8 cellular contexts compared by ENCODE assay signal in the genomic region with DNA sequence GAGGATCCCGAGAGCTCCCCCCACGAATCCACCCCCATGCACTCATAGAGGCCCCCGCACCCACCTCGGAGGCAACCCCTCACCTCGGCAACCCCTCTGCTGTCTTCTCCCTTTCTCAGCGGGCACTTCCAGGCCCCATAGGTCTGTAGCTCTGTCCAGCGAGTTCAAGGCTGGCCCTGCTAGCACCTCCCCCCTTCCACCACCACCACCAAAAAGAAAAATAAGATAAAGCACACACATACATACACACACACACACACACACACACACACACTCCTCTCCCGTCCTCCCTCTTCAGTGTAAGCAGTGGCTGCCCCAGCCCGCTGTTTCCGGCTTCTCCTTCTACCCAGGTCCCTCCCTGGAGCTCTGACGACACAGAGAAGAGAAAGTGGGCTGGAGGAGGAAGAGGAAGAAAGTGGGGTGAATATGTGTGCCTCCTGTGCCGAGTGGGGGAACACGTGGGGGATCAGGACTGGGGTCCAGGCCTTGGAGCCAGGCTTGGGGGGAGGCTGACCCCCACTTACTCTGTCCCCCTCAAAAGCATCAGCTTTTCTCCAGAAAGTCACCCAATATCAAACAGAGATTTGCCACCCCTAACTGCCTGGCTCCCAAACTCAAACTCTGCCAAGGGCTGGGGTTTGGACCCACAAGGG. TPM values are rescaled to one million over a fixed set of nuclear protein-coding genes. Genes with fewer than 3 reads are reported as not detected.
A peak's percentile ranks its signal among the peaks of the same experiment; 100 is the strongest.
DNase-seq lines count a peak whose midpoint lies in the region; ATAC-seq and TF ChIP-seq lines count a peak whose summit lies in the region.

A gene with protein sequence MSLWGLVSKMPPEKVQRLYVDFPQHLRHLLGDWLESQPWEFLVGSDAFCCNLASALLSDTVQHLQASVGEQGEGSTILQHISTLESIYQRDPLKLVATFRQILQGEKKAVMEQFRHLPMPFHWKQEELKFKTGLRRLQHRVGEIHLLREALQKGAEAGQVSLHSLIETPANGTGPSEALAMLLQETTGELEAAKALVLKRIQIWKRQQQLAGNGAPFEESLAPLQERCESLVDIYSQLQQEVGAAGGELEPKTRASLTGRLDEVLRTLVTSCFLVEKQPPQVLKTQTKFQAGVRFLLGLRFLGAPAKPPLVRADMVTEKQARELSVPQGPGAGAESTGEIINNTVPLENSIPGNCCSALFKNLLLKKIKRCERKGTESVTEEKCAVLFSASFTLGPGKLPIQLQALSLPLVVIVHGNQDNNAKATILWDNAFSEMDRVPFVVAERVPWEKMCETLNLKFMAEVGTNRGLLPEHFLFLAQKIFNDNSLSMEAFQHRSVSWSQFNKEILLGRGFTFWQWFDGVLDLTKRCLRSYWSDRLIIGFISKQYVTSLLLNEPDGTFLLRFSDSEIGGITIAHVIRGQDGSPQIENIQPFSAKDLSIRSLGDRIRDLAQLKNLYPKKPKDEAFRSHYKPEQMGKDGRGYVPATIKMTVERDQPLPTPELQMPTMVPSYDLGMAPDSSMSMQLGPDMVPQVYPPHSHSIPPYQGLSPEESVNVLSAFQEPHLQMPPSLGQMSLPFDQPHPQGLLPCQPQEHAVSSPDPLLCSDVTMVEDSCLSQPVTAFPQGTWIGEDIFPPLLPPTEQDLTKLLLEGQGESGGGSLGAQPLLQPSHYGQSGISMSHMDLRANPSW (minus strand): TSS at position 317 of the 653 bp plus-strand sequence. CDS start 3,084 bp downstream, outside the sequence.

- H3K4me1 ChIP-seq in parathyroid adenoma (peaks cover 12% of the 10 kb centered on the region), upper lobe of right lung (peaks cover 31% of the 10 kb centered on the region)

- intact Hi-C loops in activated naive CD4-positive, alpha-beta T cell treated with anti-CD3 and anti-CD28 coated beads for 36 hours (cut with micrococcal nuclease) = loop anchor here (1.0 to 5.0 kb wide), 6 partner anchors 23 to 581 kb away; a partner anchor contains a TSS
- intact Hi-C loops in upper lobe of right lung (cut with DNase I) = no loop called here

- DNase-seq in AG10803 (ENCODE audit: low read depth) (peak; percentile 89), SIG-M5 (lab: John Stamatoyannopoulos, UW) (peak; percentile 90), glomerular visceral epithelial cell (ENCODE audit: extremely low spot score) (peak; percentile 84), upper lobe of right lung (peak; percentile 91)
- peak; percentile 92 for DNase-seq in activated naive CD4-positive, alpha-beta T cell treated with anti-CD3 and anti-CD28 coated beads for 36 hours

- H3K27ac ChIP-seq in parathyroid adenoma = peak within 1 kb of the TSS; percentile 95
- peak within 1 kb of the TSS; percentile 99 for H3K27ac ChIP-seq in upper lobe of right lung

- H3K36me3 ChIP-seq in parathyroid adenoma (ENCODE audit: control insufficient read depth, insufficient read depth, low read length) = no peaks in the 10 kb centered on the region
- peaks cover 31% of the 10 kb centered on the region for H3K36me3 ChIP-seq in upper lobe of right lung

- no peaks in the 10 kb centered on the region for H3K27me3 ChIP-seq in parathyroid adenoma (ENCODE audit: control insufficient read depth, insufficient read depth, low read length)
- no peaks in the 10 kb centered on the region for H3K27me3 ChIP-seq in upper lobe of right lung

- H3K4me2 ChIP-seq in parathyroid adenoma (ENCODE audit: low read length) = peak within 1 kb of the TSS; percentile 94

- H3K79me2 ChIP-seq in parathyroid adenoma = no peaks in the 10 kb centered on the region

- peak within 1 kb of the TSS; percentile 44 for H3K9ac ChIP-seq in parathyroid adenoma

- ATAC-seq in GM19035 (IDR thresholded peaks at IDR 0.05; ENCODE audit: unreplicated experiment) (peak; percentile 61), HG03439 (IDR thresholded peaks at IDR 0.05; ENCODE audit: unreplicated experiment) (peak; percentile 52), upper lobe of right lung (peak; percentile 81)

- H3K4me1 Mint-ChIP-seq in activated naive CD4-positive, alpha-beta T cell treated with anti-CD3 and anti-CD28 coated beads for 36 hours (ENCODE audit: low read depth) = peaks cover 45% of the 10 kb centered on the region

- peak within 1 kb of the TSS; percentile 95 for H3K4me3 ChIP-seq in AG10803 (ENCODE audit: low read length)
- peak within 1 kb of the TSS; percentile 80 for H3K4me3 ChIP-seq in parathyroid adenoma (ENCODE audit: low read depth, low read length)
- peak within 1 kb of the TSS; percentile 96 for H3K4me3 ChIP-seq in upper lobe of right lung

- TF ChIP-seq CTCF in AG10803 (conservative IDR thresholded peaks at IDR 0.05; ENCODE audit: low read length) = no peak
- no peak for TF ChIP-seq CTCF in parathyroid adenoma (IDR thresholded peaks at IDR 0.05)
- TF ChIP-seq CTCF in upper lobe of right lung (IDR thresholded peaks at IDR 0.05) = no peak

- peaks cover 41% of the 10 kb centered on the region for H3K36me3 Mint-ChIP-seq in activated naive CD4-positive, alpha-beta T cell treated with anti-CD3 and anti-CD28 coated beads for 36 hours (ENCODE audit: low read depth)

- CTCF ChIA-PET in activated naive CD4-positive, alpha-beta T cell treated with anti-CD3 and anti-CD28 coated beads for 36 hours (lab: Charles Lee) = interaction anchor here (0.6 to 4.9 kb wide), 37 partner anchors 11 to 395 kb away, joined by 3 to 116 read pairs (median 8); a partner anchor contains a TSS

- H3K9me3 Mint-ChIP-seq in activated naive CD4-positive, alpha-beta T cell treated with anti-CD3 and anti-CD28 coated beads for 36 hours = no peaks in the 10 kb centered on the region

- H3K4me3 Mint-ChIP-seq in activated naive CD4-positive, alpha-beta T cell treated with anti-CD3 and anti-CD28 coated beads for 36 hours = peak within 1 kb of the TSS; percentile 92

- H3K27ac Mint-ChIP-seq in activated naive CD4-positive, alpha-beta T cell treated with anti-CD3 and anti-CD28 coated beads for 36 hours = peak within 1 kb of the TSS; percentile 94

- no peaks in the 10 kb centered on the region for H3K27me3 Mint-ChIP-seq in activated naive CD4-positive, alpha-beta T cell treated with anti-CD3 and anti-CD28 coated beads for 36 hours (ENCODE audit: low read depth)

- H3K9me3 ChIP-seq in parathyroid adenoma (ENCODE audit: control insufficient read depth, low read length) = no peaks in the 10 kb centered on the region
- no peaks in the 10 kb centered on the region for H3K9me3 ChIP-seq in upper lobe of right lung

- peak within 1 kb of the TSS; percentile 87 for H2AFZ ChIP-seq in parathyroid adenoma

RNA-seq across cellular contexts. Expression of the gene that starts here (rescaled TPM):
- total RNA-seq in activated naive CD4-positive, alpha-beta T cell treated with anti-CD3 and anti-CD28 coated beads for 36 hours = 100 to 1,000 TPM; 188 to 193 TPM
- total RNA-seq in upper lobe of right lung = 230 TPM

Comparison
In these comparisons a context has a peak if more than half of its experiments do, and no peak if none do; other contexts are left out.
1. Peak in every context shown above with its lines: DNase-seq, ATAC-seq, H3K4me3 ChIP-seq and H3K27ac ChIP-seq.